1 cellular context compared by ENCODE assay signal in genomic region chr22:22213231-22213630, GRCh38.
TF ChIP-seq lines count a peak whose summit lies in the region.

No MANE protein-coding gene starts in this region.

TF ChIP-seq in K562, 482 proteins besides CTCF, POLR2A, EP300 and RAD21 (continued from another document and continues in another):
- TF ChIP-seq ARID4B (CRISPR knock-in tag; IDR thresholded peaks at IDR 0.05) (no peak), ESRRB (CRISPR knock-in tag; IDR thresholded peaks at IDR 0.05; ENCODE audit: borderline replicate concordance) (no peak), TCF7L2 (IDR thresholded peaks at IDR 0.05; ENCODE audit: low read depth, low read length) (no peak), CSDE1 (IDR thresholded peaks at IDR 0.05) (no peak), ELF2 (CRISPR knock-in tag; IDR thresholded peaks at IDR 0.05) (no peak), STAT5A (IDR thresholded peaks at IDR 0.05; ENCODE audit: borderline replicate concordance, low read length) (no peak), ID3 (CRISPR knock-in tag; IDR thresholded peaks at IDR 0.05) (no peak), ID3 (tag; IDR thresholded peaks at IDR 0.05) (no peak), JUN (IDR thresholded peaks at IDR 0.05; ENCODE audit: borderline replicate concordance, low read depth, low read length) (no peak), JUN (CRISPR knock-in tag; IDR thresholded peaks at IDR 0.05; ENCODE audit: borderline replicate concordance) (no peak), ARNT (IDR thresholded peaks at IDR 0.05) (no peak), NCOA2 (IDR thresholded peaks at IDR 0.05; ENCODE audit: partially characterized antibody in 2 of 2) (no peak), ZNF224 (CRISPR knock-in tag; IDR thresholded peaks at IDR 0.05) (no peak), NR2F6 (CRISPR knock-in tag; IDR thresholded peaks at IDR 0.05) (no peak), GATAD2A (IDR thresholded peaks at IDR 0.05) (no peak), ZNF3 (CRISPR knock-in tag; IDR thresholded peaks at IDR 0.05) (no peak), MCM7 (IDR thresholded peaks at IDR 0.05) (peak; percentile 17 to 99; a peak in 2 of 4 replicates), ZNF41 (CRISPR knock-in tag; conservative IDR thresholded peaks at IDR 0.05) (no peak), HIVEP1 (CRISPR knock-in tag; IDR thresholded peaks at IDR 0.05) (no peak), TEAD4 (IDR thresholded peaks at IDR 0.05; ENCODE audit: low read length) (no peak), TEAD4 (CRISPR knock-in tag; IDR thresholded peaks at IDR 0.05; ENCODE audit: borderline replicate concordance) (no peak), IRF2 (CRISPR knock-in tag; IDR thresholded peaks at IDR 0.05) (no peak), RBM22 (IDR thresholded peaks at IDR 0.05; ENCODE audit: low read depth, low read length, poor library complexity, severe bottlenecking) (no peak), HOXB6 (CRISPR knock-in tag; IDR thresholded peaks at IDR 0.05; ENCODE audit: borderline replicate concordance) (0 out of 2 replicates have a peak, but pooled peaks have one; percentile 79), PTBP1 (IDR thresholded peaks at IDR 0.05; ENCODE audit: low read depth, low read length) (no peak), ZNF655 (CRISPR knock-in tag; IDR thresholded peaks at IDR 0.05) (no peak), HDAC1 (IDR thresholded peaks at IDR 0.05) (no peak), ZNF121 (CRISPR knock-in tag; conservative IDR thresholded peaks at IDR 0.05) (no peak), MYNN (IDR thresholded peaks at IDR 0.05) (no peak), MYNN (CRISPR knock-in tag; IDR thresholded peaks at IDR 0.05) (no peak), CAMTA2 (CRISPR knock-in tag; conservative IDR thresholded peaks at IDR 0.05) (no peak), HNRNPLL (IDR thresholded peaks at IDR 0.05; ENCODE audit: low read depth, low read length, poor library complexity, severe bottlenecking) (no peak), PHF21A (IDR thresholded peaks at IDR 0.05; ENCODE audit: borderline replicate concordance, low read depth) (no peak), RNF219 (CRISPR knock-in tag; IDR thresholded peaks at IDR 0.05) (no peak), POLR2AphosphoS5 (IDR thresholded peaks at IDR 0.05; ENCODE audit: control insufficient read depth, insufficient read depth, low read depth, low read length) (no peak), ZNF518B (CRISPR knock-in tag; IDR thresholded peaks at IDR 0.05) (no peak), THAP12 (CRISPR knock-in tag; IDR thresholded peaks at IDR 0.05) (no peak)
- TF ChIP-seq, protein P1, sequence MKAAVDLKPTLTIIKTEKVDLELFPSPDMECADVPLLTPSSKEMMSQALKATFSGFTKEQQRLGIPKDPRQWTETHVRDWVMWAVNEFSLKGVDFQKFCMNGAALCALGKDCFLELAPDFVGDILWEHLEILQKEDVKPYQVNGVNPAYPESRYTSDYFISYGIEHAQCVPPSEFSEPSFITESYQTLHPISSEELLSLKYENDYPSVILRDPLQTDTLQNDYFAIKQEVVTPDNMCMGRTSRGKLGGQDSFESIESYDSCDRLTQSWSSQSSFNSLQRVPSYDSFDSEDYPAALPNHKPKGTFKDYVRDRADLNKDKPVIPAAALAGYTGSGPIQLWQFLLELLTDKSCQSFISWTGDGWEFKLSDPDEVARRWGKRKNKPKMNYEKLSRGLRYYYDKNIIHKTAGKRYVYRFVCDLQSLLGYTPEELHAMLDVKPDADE (conservative IDR thresholded peaks at IDR 0.05; ENCODE audit: control insufficient read depth, low read depth, low read length): no peak
- TF ChIP-seq, protein P2, sequence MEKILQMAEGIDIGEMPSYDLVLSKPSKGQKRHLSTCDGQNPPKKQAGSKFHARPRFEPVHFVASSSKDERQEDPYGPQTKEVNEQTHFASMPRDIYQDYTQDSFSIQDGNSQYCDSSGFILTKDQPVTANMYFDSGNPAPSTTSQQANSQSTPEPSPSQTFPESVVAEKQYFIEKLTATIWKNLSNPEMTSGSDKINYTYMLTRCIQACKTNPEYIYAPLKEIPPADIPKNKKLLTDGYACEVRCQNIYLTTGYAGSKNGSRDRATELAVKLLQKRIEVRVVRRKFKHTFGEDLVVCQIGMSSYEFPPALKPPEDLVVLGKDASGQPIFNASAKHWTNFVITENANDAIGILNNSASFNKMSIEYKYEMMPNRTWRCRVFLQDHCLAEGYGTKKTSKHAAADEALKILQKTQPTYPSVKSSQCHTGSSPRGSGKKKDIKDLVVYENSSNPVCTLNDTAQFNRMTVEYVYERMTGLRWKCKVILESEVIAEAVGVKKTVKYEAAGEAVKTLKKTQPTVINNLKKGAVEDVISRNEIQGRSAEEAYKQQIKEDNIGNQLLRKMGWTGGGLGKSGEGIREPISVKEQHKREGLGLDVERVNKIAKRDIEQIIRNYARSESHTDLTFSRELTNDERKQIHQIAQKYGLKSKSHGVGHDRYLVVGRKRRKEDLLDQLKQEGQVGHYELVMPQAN (IDR thresholded peaks at IDR 0.05; ENCODE audit: borderline replicate concordance): no peak
- TF ChIP-seq, protein P3, sequence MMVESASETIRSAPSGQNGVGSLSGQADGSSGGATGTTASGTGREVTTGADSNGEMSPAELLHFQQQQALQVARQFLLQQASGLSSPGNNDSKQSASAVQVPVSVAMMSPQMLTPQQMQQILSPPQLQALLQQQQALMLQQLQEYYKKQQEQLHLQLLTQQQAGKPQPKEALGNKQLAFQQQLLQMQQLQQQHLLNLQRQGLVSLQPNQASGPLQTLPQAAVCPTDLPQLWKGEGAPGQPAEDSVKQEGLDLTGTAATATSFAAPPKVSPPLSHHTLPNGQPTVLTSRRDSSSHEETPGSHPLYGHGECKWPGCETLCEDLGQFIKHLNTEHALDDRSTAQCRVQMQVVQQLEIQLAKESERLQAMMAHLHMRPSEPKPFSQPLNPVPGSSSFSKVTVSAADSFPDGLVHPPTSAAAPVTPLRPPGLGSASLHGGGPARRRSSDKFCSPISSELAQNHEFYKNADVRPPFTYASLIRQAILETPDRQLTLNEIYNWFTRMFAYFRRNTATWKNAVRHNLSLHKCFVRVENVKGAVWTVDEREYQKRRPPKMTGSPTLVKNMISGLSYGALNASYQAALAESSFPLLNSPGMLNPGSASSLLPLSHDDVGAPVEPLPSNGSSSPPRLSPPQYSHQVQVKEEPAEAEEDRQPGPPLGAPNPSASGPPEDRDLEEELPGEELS (CRISPR knock-in tag; IDR thresholded peaks at IDR 0.05; ENCODE audit: borderline replicate concordance): no peak
- TF ChIP-seq, protein P4, sequence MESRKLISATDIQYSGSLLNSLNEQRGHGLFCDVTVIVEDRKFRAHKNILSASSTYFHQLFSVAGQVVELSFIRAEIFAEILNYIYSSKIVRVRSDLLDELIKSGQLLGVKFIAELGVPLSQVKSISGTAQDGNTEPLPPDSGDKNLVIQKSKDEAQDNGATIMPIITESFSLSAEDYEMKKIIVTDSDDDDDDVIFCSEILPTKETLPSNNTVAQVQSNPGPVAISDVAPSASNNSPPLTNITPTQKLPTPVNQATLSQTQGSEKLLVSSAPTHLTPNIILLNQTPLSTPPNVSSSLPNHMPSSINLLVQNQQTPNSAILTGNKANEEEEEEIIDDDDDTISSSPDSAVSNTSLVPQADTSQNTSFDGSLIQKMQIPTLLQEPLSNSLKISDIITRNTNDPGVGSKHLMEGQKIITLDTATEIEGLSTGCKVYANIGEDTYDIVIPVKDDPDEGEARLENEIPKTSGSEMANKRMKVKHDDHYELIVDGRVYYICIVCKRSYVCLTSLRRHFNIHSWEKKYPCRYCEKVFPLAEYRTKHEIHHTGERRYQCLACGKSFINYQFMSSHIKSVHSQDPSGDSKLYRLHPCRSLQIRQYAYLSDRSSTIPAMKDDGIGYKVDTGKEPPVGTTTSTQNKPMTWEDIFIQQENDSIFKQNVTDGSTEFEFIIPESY (CRISPR knock-in tag; IDR thresholded peaks at IDR 0.05): no peak
